In the genomic region with DNA sequence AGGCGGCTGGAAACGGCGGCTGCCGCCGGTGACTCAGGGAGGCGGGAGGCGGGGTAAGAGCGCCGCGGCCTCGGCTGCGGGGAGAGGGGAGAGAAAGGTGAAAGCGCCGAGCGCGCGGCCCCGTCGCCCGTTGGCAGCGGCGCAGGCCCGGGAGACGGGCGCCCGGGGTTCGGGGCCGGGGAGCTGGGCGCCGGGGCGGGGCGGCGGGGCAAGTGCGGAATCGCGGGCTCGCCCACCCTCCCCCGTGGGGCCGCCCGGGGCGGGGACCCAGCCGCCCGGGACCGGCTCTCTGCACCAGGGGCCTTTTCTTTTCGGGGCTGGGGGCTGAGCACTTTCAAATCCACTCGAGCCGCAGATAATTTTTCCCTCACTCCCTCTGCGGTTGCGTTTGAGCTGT, we compare ENCODE assay signal across 8 cellular contexts.
DNase-seq lines count a peak whose midpoint lies in the region; ATAC-seq and TF ChIP-seq lines count a peak whose summit lies in the region.

No MANE protein-coding gene starts in this region.

- peaks cover 2% of the 10 kb centered on the region for H3K27me3 Mint-ChIP-seq in dendritic cell treated with granulocyte-macrophage colony-stimulating factor and Interleukin-4, amounts not matched to agents 40 ng/mL and 50 ng/mL, for 4 days

- peaks cover 2% of the 10 kb centered on the region for H3K27me3 ChIP-seq in neuron (ENCODE audit: insufficient read depth, low read length)

- peak; percentile 37 for DNase-seq in NCI-H748 (lab: John Stamatoyannopoulos, UW; ENCODE audit: unreplicated experiment)
- no peak for DNase-seq in NCI-H748 treated with DMSO at 0.1 percent for 48 hours (lab: John Stamatoyannopoulos, UW)
- no peak for DNase-seq in iPS-NIHi11 (ENCODE audit: low spot score)
- DNase-seq in DMS53 (lab: John Stamatoyannopoulos, UW), result no peak

- H3K27ac Mint-ChIP-seq in dendritic cell treated with granulocyte-macrophage colony-stimulating factor and Interleukin-4, amounts not matched to agents 40 ng/mL and 50 ng/mL, for 4 days, result peak overlapping the region; percentile 99

- H3K4me3 Mint-ChIP-seq in dendritic cell treated with granulocyte-macrophage colony-stimulating factor and Interleukin-4, amounts not matched to agents 40 ng/mL and 50 ng/mL, for 4 days, result peak overlapping the region; percentile 89

- peaks cover 3% of the 10 kb centered on the region for H3K9me3 ChIP-seq in neuron (ENCODE audit: low read length)

- H3K36me3 Mint-ChIP-seq in dendritic cell treated with granulocyte-macrophage colony-stimulating factor and Interleukin-4, amounts not matched to agents 40 ng/mL and 50 ng/mL, for 4 days (ENCODE audit: low read depth), result peaks cover 65% of the 10 kb centered on the region

- H2AFZ ChIP-seq in neuron (ENCODE audit: low read depth, low read length), result no peak overlapping the region

- no peak for TF ChIP-seq EP300 in Ishikawa (IDR thresholded peaks at IDR 0.05; ENCODE audit: borderline replicate concordance)

- H3K4me3 ChIP-seq in neuron (ENCODE audit: low read length), result peak overlapping the region; percentile 87

- H3K4me1 Mint-ChIP-seq in dendritic cell treated with granulocyte-macrophage colony-stimulating factor and Interleukin-4, amounts not matched to agents 40 ng/mL and 50 ng/mL, for 4 days (ENCODE audit: low read depth), result peaks cover 43% of the 10 kb centered on the region

- peaks cover 36% of the 10 kb centered on the region for H3K9me3 Mint-ChIP-seq in dendritic cell treated with granulocyte-macrophage colony-stimulating factor and Interleukin-4, amounts not matched to agents 40 ng/mL and 50 ng/mL, for 4 days

- peaks cover 23% of the 10 kb centered on the region for H3K36me3 ChIP-seq in neuron (ENCODE audit: insufficient read depth, low read length)

- no peak for ATAC-seq in HG02610 (IDR thresholded peaks at IDR 0.05; ENCODE audit: unreplicated experiment)

- intact Hi-C loops in dendritic cell treated with granulocyte-macrophage colony-stimulating factor and Interleukin-4, amounts not matched to agents 40 ng/mL and 50 ng/mL, for 4 days (cut with micrococcal nuclease), result loop anchor here (2.0 to 5.0 kb wide), 3 partner anchors 44 to 244 kb away; partner anchors contain the start of genes IMMT, MRPL35 and RNF103

- TF ChIP-seq RAD21 in Ishikawa (IDR thresholded peaks at IDR 0.05; ENCODE audit: low read depth), result no peak

- peaks cover 13% of the 10 kb centered on the region for H3K4me1 ChIP-seq in neuron (ENCODE audit: insufficient read depth, low read length)

TF ChIP-seq in Ishikawa, 13 proteins besides CTCF, POLR2A, EP300 and RAD21:
- TF ChIP-seq MAX (IDR thresholded peaks at IDR 0.05) (no peak), YY1 (IDR thresholded peaks at IDR 0.05; ENCODE audit: low read depth) (no peak), ZBTB7A (IDR thresholded peaks at IDR 0.05; ENCODE audit: low read depth) (peak; percentile 37; the same call in 1 of the 2 replicates)
TF ChIP-seq in Ishikawa: peak in this region for 1.
